2 cellular contexts compared by ENCODE assay signal in genomic region chr12:51917746-51918453, GRCh38.
TF ChIP-seq lines count a peak whose summit lies in the region.

No MANE protein-coding gene starts in this region.

TF ChIP-seq in SK-N-SH, 30 proteins besides CTCF, POLR2A, EP300 and RAD21:
- TF ChIP-seq MXI1 (IDR thresholded peaks at IDR 0.05; ENCODE audit: low read depth, low read length) = 0 out of 2 replicates have a peak, but pooled peaks have one; percentile 44
- no peak for TF ChIP-seq POLR2AphosphoS5 (IDR thresholded peaks at IDR 0.05; ENCODE audit: low read depth, low read length)
- TF ChIP-seq MEF2A (IDR thresholded peaks at IDR 0.05; ENCODE audit: borderline replicate concordance, low read depth) = no peak
- no peak for TF ChIP-seq JUND (IDR thresholded peaks at IDR 0.05)
- peak; percentile 83 for TF ChIP-seq FOXJ3 (CRISPR knock-in tag; IDR thresholded peaks at IDR 0.05)
- no peak for TF ChIP-seq SMC3 (IDR thresholded peaks at IDR 0.05; ENCODE audit: low read depth, low read length)
- TF ChIP-seq RCOR1 (IDR thresholded peaks at IDR 0.05; ENCODE audit: low read length) = peak; percentile 40; the same call in 1 of the 2 replicates
- no peak for TF ChIP-seq NRF1 (IDR thresholded peaks at IDR 0.05; ENCODE audit: low read depth, low read length)
- TF ChIP-seq TEAD4 (IDR thresholded peaks at IDR 0.05; ENCODE audit: borderline replicate concordance, insufficient read depth) = no peak
- TF ChIP-seq PBX3 (IDR thresholded peaks at IDR 0.05) = no peak
- no peak for TF ChIP-seq ZBTB33 (IDR thresholded peaks at IDR 0.05; ENCODE audit: borderline replicate concordance, low read depth)
- TF ChIP-seq NFIC (IDR thresholded peaks at IDR 0.05; ENCODE audit: borderline replicate concordance) = no peak
- TF ChIP-seq GATA2 (CRISPR knock-in tag; IDR thresholded peaks at IDR 0.05) = peak; percentile 69

TF ChIP-seq in SK-N-SH treated with all-trans-retinoic acid at 6 μM for 48 hours, 23 proteins besides CTCF, POLR2A, EP300 and RAD21:
- TF ChIP-seq RARB (CRISPR knock-in tag; IDR thresholded peaks at IDR 0.05) = no peak
- no peak for TF ChIP-seq ESRRG (CRISPR knock-in tag; IDR thresholded peaks at IDR 0.05)
- TF ChIP-seq ZNF70 (CRISPR knock-in tag; IDR thresholded peaks at IDR 0.05) = no peak
- no peak for TF ChIP-seq GLIS3 (CRISPR knock-in tag; IDR thresholded peaks at IDR 0.05)
- no peak for TF ChIP-seq CSRNP3 (CRISPR knock-in tag; IDR thresholded peaks at IDR 0.05)
- TF ChIP-seq ZFP30 (CRISPR knock-in tag; IDR thresholded peaks at IDR 0.05) = no peak
- TF ChIP-seq TOX (CRISPR knock-in tag; IDR thresholded peaks at IDR 0.05; ENCODE audit: borderline replicate concordance) = no peak
- TF ChIP-seq ARNTL (CRISPR knock-in tag; IDR thresholded peaks at IDR 0.05; ENCODE audit: borderline replicate concordance, low read depth) = no peak
- TF ChIP-seq CSDC2 (CRISPR knock-in tag; IDR thresholded peaks at IDR 0.05) = no peak
- TF ChIP-seq CREB5 (CRISPR knock-in tag; IDR thresholded peaks at IDR 0.05; ENCODE audit: low read depth) = no peak
- TF ChIP-seq PPARA (CRISPR knock-in tag; IDR thresholded peaks at IDR 0.05; ENCODE audit: borderline replicate concordance) = no peak
- TF ChIP-seq ZC3H10 (CRISPR knock-in tag; IDR thresholded peaks at IDR 0.05) = no peak
- no peak for TF ChIP-seq ZNF8 (CRISPR knock-in tag; IDR thresholded peaks at IDR 0.05)
- no peak for TF ChIP-seq TSHZ2 (CRISPR knock-in tag; IDR thresholded peaks at IDR 0.05)
- TF ChIP-seq ZNF565 (CRISPR knock-in tag; conservative IDR thresholded peaks at IDR 0.05; ENCODE audit: low read depth) = no peak
- no peak for TF ChIP-seq SNAI2 (CRISPR knock-in tag; IDR thresholded peaks at IDR 0.05)
TF ChIP-seq in SK-N-SH treated with all-trans-retinoic acid at 6 μM for 48 hours: peak in this region for 0.
